Comparison of ENCODE assay signal across 10 cellular contexts in the genomic region with DNA sequence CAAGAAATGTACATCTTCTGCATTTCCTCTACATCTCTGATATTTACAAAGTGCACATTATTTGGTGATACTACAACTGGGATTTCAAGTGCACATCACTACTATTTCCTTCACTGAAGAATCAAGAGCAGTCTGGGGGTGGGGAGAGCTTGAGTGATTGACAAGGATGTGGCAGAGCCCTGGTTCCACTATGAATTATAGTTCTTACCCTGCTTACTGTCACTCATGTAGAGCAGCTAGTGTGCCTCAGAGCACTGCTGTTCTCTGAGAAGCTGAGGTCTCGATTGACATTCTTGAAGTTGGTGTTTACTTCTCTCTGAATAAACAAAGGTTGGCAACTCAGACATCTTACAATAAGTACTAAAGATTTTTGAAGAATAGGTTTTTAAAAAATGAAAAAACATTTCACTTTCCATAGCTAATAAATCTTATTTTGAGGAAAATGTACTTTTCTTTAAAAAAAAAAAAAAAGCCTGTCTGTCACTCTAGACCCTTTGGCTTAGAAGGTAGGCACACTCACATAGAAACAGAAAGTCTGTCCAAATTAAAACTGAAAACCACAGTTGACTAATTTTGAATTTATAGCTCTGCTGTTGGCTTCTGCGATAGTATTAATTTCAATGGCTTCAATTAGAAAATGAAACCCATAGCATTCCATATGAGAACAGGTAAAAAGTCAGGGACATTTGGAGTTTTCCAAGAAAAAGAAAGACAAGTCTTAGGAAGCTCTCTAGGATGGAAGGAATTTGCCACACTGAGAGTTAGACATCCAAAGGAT. TPM values are rescaled to one million over a fixed set of nuclear protein-coding genes. Genes with fewer than 3 reads are reported as not detected.
DNase-seq lines count a peak whose midpoint lies in the region; ATAC-seq and TF ChIP-seq lines count a peak whose summit lies in the region.
"Had no signal": no experiment of that assay in that cellular context is flagged by ENCODE, and none has a peak within 500 bp of the region (broad histone marks: within the 10 kb centered on the region; RNA-seq: fewer than 3 reads in every experiment).

No MANE protein-coding gene starts in this region.

- peaks cover 5 to 54% (median 17%) of the 10 kb centered on the region in 3 experiments for H3K27me3 ChIP-seq in neuronal stem cell (ENCODE audit: control insufficient read depth in 3 of 3, insufficient read depth in 3 of 3, low read depth in 1 of 3, low read length in 3 of 3)
- H3K27me3 ChIP-seq in breast epithelium = peaks cover under 1 to 13% of the 10 kb centered on the region in 2 donors

- POLR2A ChIA-PET in activated naive CD8-positive, alpha-beta T cell treated with anti-CD3 and anti-CD28 coated beads, Interleukin-2, amount 10 ng/mL, durations not matched to agents 7 days and 5 days (lab: Charles Lee) = interaction anchor here (0.7 kb wide), 1 partner anchor 249 kb away, joined by 3 read pairs; no protein-coding TSS in a partner anchor

- H3K4ac ChIP-seq in neuronal stem cell (ENCODE audit: low read length) = no peak overlapping the region

- no peak overlapping the region for H3K14ac ChIP-seq in neuronal stem cell (ENCODE audit: low read length)

- no peak overlapping the region for H3K4me2 ChIP-seq in neuronal stem cell (ENCODE audit: insufficient read depth, low read length, poor library complexity, severe bottlenecking)

- H2AFZ ChIP-seq in neuronal stem cell (ENCODE audit: low read length) = no peak overlapping the region

- no peaks in the 10 kb centered on the region for H3K9me3 ChIP-seq in neuronal stem cell (replicated peaks in 1 of 2; ENCODE audit: control insufficient read depth in 2 of 2, insufficient read depth in 1 of 2, low read depth in 1 of 2, low read length in 2 of 2)
- peaks cover 0 to 5% of the 10 kb centered on the region in 2 donors for H3K9me3 ChIP-seq in breast epithelium

- peaks cover 63% of the 10 kb centered on the region for H3K27me3 Mint-ChIP-seq in activated naive CD8-positive, alpha-beta T cell treated with anti-CD3 and anti-CD28 coated beads, Interleukin-2, amount 10 ng/mL, durations not matched to agents 7 days and 5 days
- H3K27me3 Mint-ChIP-seq in immature natural killer cell (ENCODE audit: low read depth in 3 of 3) = peaks cover 10 to 22% (median 13%) of the 10 kb centered on the region in 3 donors

- H4K91ac ChIP-seq in neuronal stem cell (ENCODE audit: low read depth, low read length, poor library complexity) = no peak overlapping the region

- no peak for DNase-seq in activated naive CD8-positive, alpha-beta T cell treated with anti-CD3 and anti-CD28 coated beads, Interleukin-2, amount 10 ng/mL, durations not matched to agents 7 days and 5 days
- DNase-seq in immature natural killer cell = no peak
- DNase-seq in neuronal stem cell (ENCODE audit: low spot score) = no peak
- DNase-seq in sciatic nerve (ENCODE audit: low spot score) = no peak
- no peak for DNase-seq in breast epithelium (ENCODE audit: low spot score in 2 of 2)
- DNase-seq: kidney glomerular epithelial cell, NCI-H1694 treated with DMSO at 0.1 percent for 48 hours had no signal

- H3K4me3 ChIP-seq in neuronal stem cell (ENCODE audit: low read length in 2 of 2) (no peak overlapping the region), breast epithelium (no peak overlapping the region)

- no peak overlapping the region for H3K23ac ChIP-seq in neuronal stem cell (ENCODE audit: low read depth, low read length, poor library complexity)

- no peak overlapping the region for H2BK15ac ChIP-seq in neuronal stem cell (ENCODE audit: low read length)

- H3K36me3 ChIP-seq in neuronal stem cell (replicated peaks in 1 of 2; ENCODE audit: control insufficient read depth in 2 of 2, insufficient read depth in 2 of 2, low read length in 2 of 2) = no peaks in the 10 kb centered on the region
- no peaks in the 10 kb centered on the region for H3K36me3 ChIP-seq in breast epithelium

- no peak overlapping the region for H2BK120ac ChIP-seq in neuronal stem cell (ENCODE audit: low read depth, low read length)

- no CpG with 5 or more reads among the region's 2 CpGs for WGBS in neuronal stem cell (ENCODE audit: extremely low coverage in 2 of 2, insufficient read length in 2 of 2, insufficient replicate concordance in 1 of 2), 2 donors

- peaks cover 2% of the 10 kb centered on the region for H3K79me1 ChIP-seq in neuronal stem cell (ENCODE audit: low read depth, low read length)

- H4K8ac ChIP-seq in neuronal stem cell (ENCODE audit: low read depth, low read length) = no peak overlapping the region

- H2BK5ac ChIP-seq in neuronal stem cell (ENCODE audit: low read length) = no peak overlapping the region

- H3K27ac ChIP-seq in neuronal stem cell (replicated peaks; ENCODE audit: low read length) = no peak overlapping the region
- no peak overlapping the region for H3K27ac ChIP-seq in breast epithelium

- intact Hi-C loops in sciatic nerve (cut with DNase I) (no loop called here), breast epithelium (cut with DNase I; ENCODE audit: low total_unique reads) (no loop called here)

- no peak overlapping the region for H3K4me3 Mint-ChIP-seq in activated naive CD8-positive, alpha-beta T cell treated with anti-CD3 and anti-CD28 coated beads, Interleukin-2, amount 10 ng/mL, durations not matched to agents 7 days and 5 days
- H3K4me3 Mint-ChIP-seq in immature natural killer cell = no peak overlapping the region

- no peak overlapping the region for H3K27ac Mint-ChIP-seq in activated naive CD8-positive, alpha-beta T cell treated with anti-CD3 and anti-CD28 coated beads, Interleukin-2, amount 10 ng/mL, durations not matched to agents 7 days and 5 days
- no peak overlapping the region for H3K27ac Mint-ChIP-seq in immature natural killer cell

- no peak overlapping the region for H2AK5ac ChIP-seq in neuronal stem cell (ENCODE audit: low read depth, low read length)

- H3K9me3 Mint-ChIP-seq in activated naive CD8-positive, alpha-beta T cell treated with anti-CD3 and anti-CD28 coated beads, Interleukin-2, amount 10 ng/mL, durations not matched to agents 7 days and 5 days = peaks cover 6% of the 10 kb centered on the region
- H3K9me3 Mint-ChIP-seq in immature natural killer cell = peaks cover 0 to 5% (median 0%) of the 10 kb centered on the region in 6 donors

- H3K18ac ChIP-seq in neuronal stem cell (ENCODE audit: low read length) = no peak overlapping the region

- H2BK12ac ChIP-seq in neuronal stem cell (ENCODE audit: low read length) = no peak overlapping the region

- peaks cover 1 to 2% of the 10 kb centered on the region in 2 donors for H3K4me1 ChIP-seq in neuronal stem cell (ENCODE audit: control insufficient read depth in 2 of 2, insufficient read depth in 1 of 2, low read depth in 1 of 2, low read length in 2 of 2)
- peaks cover 0 to 5% of the 10 kb centered on the region in 2 donors for H3K4me1 ChIP-seq in breast epithelium

- TF ChIP-seq CTCF in breast epithelium (IDR thresholded peaks at IDR 0.05) = no peak

- H3K36me3 Mint-ChIP-seq in activated naive CD8-positive, alpha-beta T cell treated with anti-CD3 and anti-CD28 coated beads, Interleukin-2, amount 10 ng/mL, durations not matched to agents 7 days and 5 days = no peaks in the 10 kb centered on the region
- no peaks in the 10 kb centered on the region for H3K36me3 Mint-ChIP-seq in immature natural killer cell

- TF ChIP-seq POLR2A in breast epithelium (IDR thresholded peaks at IDR 0.05) = no peak

- ATAC-seq in GM18858 (IDR thresholded peaks at IDR 0.05; ENCODE audit: unreplicated experiment) (peak; percentile 91), GM21423 (IDR thresholded peaks at IDR 0.05; ENCODE audit: unreplicated experiment) (peak; percentile 88), HG03060 (IDR thresholded peaks at IDR 0.05; ENCODE audit: low read depth, unreplicated experiment) (peak; percentile 83), sciatic nerve (no peak)
- peak; percentile 82 for ATAC-seq in activated naive CD8-positive, alpha-beta T cell treated with anti-CD3 and anti-CD28 coated beads, Interleukin-2, amount 10 ng/mL, durations not matched to agents 7 days and 5 days (ENCODE audit: low read depth)

- H3K4me1 Mint-ChIP-seq in activated naive CD8-positive, alpha-beta T cell treated with anti-CD3 and anti-CD28 coated beads, Interleukin-2, amount 10 ng/mL, durations not matched to agents 7 days and 5 days = peaks cover 17% of the 10 kb centered on the region
- peaks cover 3 to 7% of the 10 kb centered on the region in 2 donors for H3K4me1 Mint-ChIP-seq in immature natural killer cell

- H3K9ac ChIP-seq in neuronal stem cell (ENCODE audit: low read depth, low read length, poor library complexity) = no peak overlapping the region

RNA-seq across cellular contexts. Expression of gene GREM1, which starts 5.6 kb away (rescaled TPM):
- total RNA-seq in activated naive CD8-positive, alpha-beta T cell treated with anti-CD3 and anti-CD28 coated beads, Interleukin-2, amount 10 ng/mL, durations not matched to agents 7 days and 5 days = not detected
- not detected for polyA plus RNA-seq in immature natural killer cell
- polyA plus RNA-seq in neuronal stem cell (2013, experiment 1 of 2) = 1.8 TPM
- 1.6 TPM for polyA plus RNA-seq in neuronal stem cell (2013, experiment 2 of 2)
- total RNA-seq in sciatic nerve = 4.6 TPM
- total RNA-seq in breast epithelium = 10 to 100 TPM in 1 of 3 donors, 1 to 10 TPM in 2; 1.4 to 21.3 (median 2.5) TPM
